In genomic region chr19:11346104-11346940, GRCh38 we compare ENCODE assay signal across 8 cellular contexts. TPM values are rescaled to one million over a fixed set of nuclear protein-coding genes. Genes with fewer than 3 reads are reported as not detected.
DNase-seq lines count a peak whose midpoint lies in the region; ATAC-seq, FAIRE-seq and TF ChIP-seq lines count a peak whose summit lies in the region.

CCDC159 (plus strand) TSS chr19:11346519; CDS start chr19:11346607, 88 bp downstream.
TMEM205 (minus strand) TSS chr19:11346268; CDS start chr19:11345619, 649 bp downstream.

- peaks cover 4 to 5% of the 10 kb centered on the region in 2 donors for H3K4me1 ChIP-seq in small intestine (ENCODE audit: control insufficient read depth in 2 of 2, insufficient read depth in 1 of 2, low read depth in 1 of 2, low read length in 1 of 2)

- FAIRE-seq in bronchial epithelial cell (lab: Jason Lieb, UNC) (peak; percentile 88), small intestine (lab: Jason Lieb, UNC) (peak; percentile 82)

- H3K27ac ChIP-seq in small intestine (ENCODE audit: low read depth in 1 of 2, low read length in 1 of 2) = peak within 1 kb of the TSS; percentile 59 to 88

- H3K36me3 ChIP-seq in bronchial epithelial cell (ENCODE audit: control insufficient read depth, insufficient read depth, low read length) (peaks cover 3% of the 10 kb centered on the region), small intestine (ENCODE audit: control insufficient read depth in 2 of 2, insufficient read depth in 2 of 2, low read length in 2 of 2) (no peaks in the 10 kb centered on the region)

- no peaks in the 10 kb centered on the region for H3K27me3 ChIP-seq in bronchial epithelial cell (ENCODE audit: control insufficient read depth, insufficient read depth, low read length)
- no peaks in the 10 kb centered on the region for H3K27me3 ChIP-seq in small intestine (ENCODE audit: control insufficient read depth in 2 of 2, insufficient read depth in 2 of 2, low read length in 2 of 2)

- peak; percentile 97 for DNase-seq in AG08395 (ENCODE audit: low spot score)
- peak; percentile 98 for DNase-seq in NCI-H2227 (lab: John Stamatoyannopoulos, UW; ENCODE audit: unreplicated experiment)
- peak; percentile 97 for DNase-seq in bronchial epithelial cell (ENCODE audit: low read depth)
- DNase-seq in iPS-NIHi11 (ENCODE audit: low spot score) = peak; percentile 94
- peak; percentile 99 for DNase-seq in small intestine

- H3K4me3 ChIP-seq in WI38 (ENCODE audit: low read depth, low read length) (peak within 1 kb of the TSS; percentile 83), bronchial epithelial cell (ENCODE audit: low read depth, low read length) (peak within 1 kb of the TSS; percentile 78), small intestine (ENCODE audit: low read depth in 1 of 2, low read length in 2 of 2) (peak within 1 kb of the TSS; percentile 64 to 67)

- ATAC-seq in GM18873 (IDR thresholded peaks at IDR 0.05; ENCODE audit: low FRiP score, unreplicated experiment) (peak; percentile 87), HG03139 (IDR thresholded peaks at IDR 0.05; ENCODE audit: unreplicated experiment) (peak; percentile 76)

- H3K9me3 ChIP-seq in small intestine (ENCODE audit: control insufficient read depth, low read depth) = no peaks in the 10 kb centered on the region

- 0% methylated on average over 46 to 50 of the region's 50 CpGs for WGBS in small intestine, 3 donors

- TF ChIP-seq CTCF in WI38 (IDR thresholded peaks at IDR 0.05; ENCODE audit: low read depth, low read length) (no peak), bronchial epithelial cell (IDR thresholded peaks at IDR 0.05; ENCODE audit: insufficient read depth, low read length, severe bottlenecking) (no peak)

RNA-seq across cellular contexts. Expression of gene CCDC159, which starts in this region (rescaled TPM):
- total RNA-seq in bronchial epithelial cell = 7.9 and 11.1 TPM in 2 replicates
- 10 to 100 TPM; 24.1 to 70.4 (median 58.1) TPM for polyA plus RNA-seq in small intestine

RNA-seq across cellular contexts. Expression of gene TMEM205, which starts in this region (rescaled TPM):
- total RNA-seq in bronchial epithelial cell = 70.6 and 116 TPM in 2 replicates
- 100 to 1,000 TPM in 1 of 3 donors, 10 to 100 TPM in 2; 39.8 to 127 (median 74.8) TPM for polyA plus RNA-seq in small intestine

Comparison
In these comparisons a context has a peak if more than half of its experiments do, and no peak if none do; other contexts are left out.
1. Peak in every context shown above with its lines: DNase-seq, ATAC-seq, H3K4me3 ChIP-seq and H3K27ac ChIP-seq.